1 cellular context compared by ENCODE assay signal in genomic region chr14:23321572-23322547, GRCh38.
TF ChIP-seq lines count a peak whose summit lies in the region.

No MANE protein-coding gene starts in this region.

TF ChIP-seq in A549, 52 proteins besides CTCF, POLR2A, EP300 and RAD21 (continued from another document):
- TF ChIP-seq, protein P1, sequence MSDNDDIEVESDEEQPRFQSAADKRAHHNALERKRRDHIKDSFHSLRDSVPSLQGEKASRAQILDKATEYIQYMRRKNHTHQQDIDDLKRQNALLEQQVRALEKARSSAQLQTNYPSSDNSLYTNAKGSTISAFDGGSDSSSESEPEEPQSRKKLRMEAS (IDR thresholded peaks at IDR 0.05) = 0 out of 2 replicates have a peak, but pooled peaks have one; percentile 37
- TF ChIP-seq RARB (CRISPR knock-in tag; IDR thresholded peaks at IDR 0.05) = no peak
- 0 out of 2 replicates have a peak, but pooled peaks have one; percentile 28 for TF ChIP-seq HOXA7 (CRISPR knock-in tag; IDR thresholded peaks at IDR 0.05)
- no peak for TF ChIP-seq CHD2 (IDR thresholded peaks at IDR 0.05; ENCODE audit: low read length, partially characterized antibody)
TF ChIP-seq in A549: peak in this region for 5.
